14 cellular contexts compared by ENCODE assay signal in genomic region chr6:4853782-4854511, GRCh38.
DNase-seq lines count a peak whose midpoint lies in the region; ATAC-seq and TF ChIP-seq lines count a peak whose summit lies in the region.
"Had no signal": no experiment of that assay in that cellular context is flagged by ENCODE, and none has a peak within 500 bp of the region (broad histone marks: within the 10 kb centered on the region; RNA-seq: fewer than 3 reads in every experiment).

No MANE protein-coding gene starts in this region.

- H3K27ac ChIP-seq in Peyer's patch (no peak overlapping the region), foreskin keratinocyte (no peak overlapping the region)
- H3K27ac ChIP-seq: C4-2B, spleen, stomach had no signal

- no peak overlapping the region for H3K4me3 ChIP-seq in Peyer's patch
- H3K4me3 ChIP-seq: spleen, stomach had no signal

- H3K4me1 ChIP-seq in Peyer's patch, result peaks cover 0 to 19% (median 0%) of the 10 kb centered on the region in 4 donors
- no peaks in the 10 kb centered on the region for H3K4me1 ChIP-seq in foreskin keratinocyte

- TF ChIP-seq CTCF in Peyer's patch (IDR thresholded peaks at IDR 0.05), result peak in 3 of 6 experiments; percentile 16 to 25 (median 24)
- TF ChIP-seq CTCF in foreskin keratinocyte (conservative IDR thresholded peaks at IDR 0.05), result no peak

- H3K36me3 ChIP-seq in Peyer's patch, result no peaks in the 10 kb centered on the region
- H3K36me3 ChIP-seq: stomach had no signal

- no peaks in the 10 kb centered on the region for H3K27me3 ChIP-seq in Peyer's patch
- no peaks in the 10 kb centered on the region for H3K27me3 ChIP-seq in foreskin keratinocyte
- H3K27me3 ChIP-seq: spleen, stomach had no signal

- no peak for TF ChIP-seq POLR2A in Peyer's patch (IDR thresholded peaks at IDR 0.05)

- no peaks in the 10 kb centered on the region for H3K9me3 ChIP-seq in Peyer's patch
- H3K9me3 ChIP-seq: stomach had no signal

- ATAC-seq in foreskin keratinocyte (peak; percentile 64), HG02623 (IDR thresholded peaks at IDR 0.05; ENCODE audit: unreplicated experiment) (no peak)

- peak; percentile 31 for DNase-seq in stimulated activated CD4-positive, alpha-beta T cell treated with anti-CD3 and anti-CD28 coated beads, Interleukin-1b, Interleukin-23, amount 100 ng/mL, for 48 hours
- DNase-seq in stimulated activated CD4-positive, alpha-beta T cell treated with anti-CD3 and anti-CD28 coated beads, Interleukin-4, amount 100 ng/mL, for 24 hours, result no peak
- peak in 2 of 3 donors; percentile 62 to 72 for DNase-seq in Peyer's patch
- peak in 1 of 2 donors; percentile 25 for DNase-seq in foreskin keratinocyte
- no peak for DNase-seq in cerebellar nuclear complex (lab: John Stamatoyannopoulos, UW)
- DNase-seq in LoVo (ENCODE audit: low spot score), result no peak
- DNase-seq in COLO829 (ENCODE audit: low spot score), result no peak
- DNase-seq: activated CD4-positive, alpha-beta T cell treated with anti-CD3 and anti-CD28 coated beads, Interleukin-2, amount 10 ng/mL, durations not matched to agents 7 days and 5 days; NCI-H2171; nephron progenitor cell; spleen; stomach had no signal

Comparison
In these comparisons a context has a peak if more than half of its experiments do, and no peak if none do; other contexts are left out.
1. DNase-seq: peak in stimulated activated CD4-positive, alpha-beta T cell treated with anti-CD3 and anti-CD28 coated beads, Interleukin-1b, Interleukin-23, amount 100 ng/mL, for 48 hours (single experiment) and Peyer's patch (2 of 3); none in stimulated activated CD4-positive, alpha-beta T cell treated with anti-CD3 and anti-CD28 coated beads, Interleukin-4, amount 100 ng/mL, for 24 hours (single experiment), cerebellar nuclear complex (0 of 2), LoVo (single experiment) and COLO829 (single experiment).